8 cellular contexts compared by ENCODE assay signal in genomic region chr11:67482736-67483497, GRCh38. TPM values are rescaled to one million over a fixed set of nuclear protein-coding genes. Genes with fewer than 3 reads are reported as not detected.
DNase-seq lines count a peak whose midpoint lies in the region; ATAC-seq, FAIRE-seq and TF ChIP-seq lines count a peak whose summit lies in the region.

Gene AIP (plus strand): TSS chr11:67483026. CDS start chr11:67483159, 133 bp downstream.

- FAIRE-seq in HepG2 (lab: Jason Lieb, UNC): peak; percentile 98

- DNase-seq in CD1c-positive myeloid dendritic cell (ENCODE audit: extremely low spot score) (peak; percentile 99), NCI-H774 (lab: John Stamatoyannopoulos, UW) (peak; percentile 99), dermis blood vessel endothelial cell (peak; percentile 99), HepG2 (ENCODE audit: low spot score) (peak; percentile 95)
- DNase-seq in activated CD4-positive, alpha-beta T cell treated with anti-CD3 and anti-CD28 coated beads, Interleukin-2, amount 50 U/mL, for 4 hours: peak; percentile 96 to 97
- peak; percentile 98 for DNase-seq in stimulated activated CD4-positive, alpha-beta T cell treated with anti-CD3 and anti-CD28 coated beads, Interleukin-4, amount 100 ng/mL, for 1 hour

- POLR2A ChIA-PET in HepG2 (lab: Yijun Ruan, JAX): interaction anchor here (0.6 to 1.0 kb wide), 13 partner anchors 8 to 323 kb away, joined by 3 to 14 read pairs (median 4); partner anchors contain the start of genes NUDT8, PITPNM1, POLD4 and PPP1CA

- intact Hi-C loops in HepG2 (cut with micrococcal nuclease; ENCODE audit: unreplicated experiment): no loop called here

- in situ Hi-C loops in HepG2 (cut with HindIII; ENCODE audit: extremely low pct_ligation_motif_present, low pct_unique_long_range_greater_than_20kb): no loop called here

- CTCF ChIA-PET in HepG2 (lab: Yijun Ruan, JAX; ENCODE audit: low intra/inter-chr PET ratio, low total read pairs): interaction anchor here (1.1 kb wide), 1 partner anchor 81 kb away, joined by 3 read pairs; the partner anchor contains the start of gene PPP1CA

- TF ChIP-seq CTCF in HepG2 (CRISPR knock-in tag; IDR thresholded peaks at IDR 0.05): peak; percentile 15; the same call in 1 of the 2 replicates

- peak within 1 kb of the TSS; percentile 68 for H3K4me2 ChIP-seq in HepG2 (ENCODE audit: low read depth, low read length)

- no peaks in the 10 kb centered on the region for H3K27me3 ChIP-seq in HepG2 (ENCODE audit: control insufficient read depth in 1 of 2, insufficient read depth in 2 of 2, low read length in 2 of 2)

- H4K20me1 ChIP-seq in HepG2 (ENCODE audit: insufficient read depth, low read length): no peaks in the 10 kb centered on the region

- BruUV-seq in HepG2 (replicated peaks; lab: Mats Ljungman, UMichigan): TSS peak; percentile 84

- peak within 1 kb of the TSS; percentile 72 for H3K9ac ChIP-seq in HepG2 (ENCODE audit: insufficient read depth, low read depth, low read length)

- H3K4me1 ChIP-seq in HepG2 (ENCODE audit: insufficient read depth, low read length): peaks cover 36% of the 10 kb centered on the region

- H3K36me3 ChIP-seq in HepG2 (replicated peaks in 1 of 2; ENCODE audit: control insufficient read depth in 1 of 2, insufficient read depth in 2 of 2, low read length in 2 of 2): peaks cover 2 to 10% of the 10 kb centered on the region in 2 experiments; a peak in 3 of 5 replicates

- ATAC-seq in GM19395 (IDR thresholded peaks at IDR 0.05; ENCODE audit: unreplicated experiment): peak; percentile 72
- peak; percentile 53 for ATAC-seq in HG03565 (IDR thresholded peaks at IDR 0.05; ENCODE audit: unreplicated experiment)
- peak; percentile 97 for ATAC-seq in HepG2

- H2AFZ ChIP-seq in HepG2 (ENCODE audit: low read length): peak within 1 kb of the TSS; percentile 83

- peak; percentile 62 to 68 for TF ChIP-seq POLR2A in HepG2 (IDR thresholded peaks at IDR 0.05; ENCODE audit: insufficient read depth in 1 of 2, low read depth in 2 of 2, low read length in 2 of 2)

- no peak for TF ChIP-seq RAD21 in HepG2 (CRISPR knock-in tag; IDR thresholded peaks at IDR 0.05)

- H3K9me3 ChIP-seq in HepG2 (ENCODE audit: low read length): no peaks in the 10 kb centered on the region

- peak within 1 kb of the TSS; percentile 66 for H3K27ac ChIP-seq in HepG2 (ENCODE audit: extremely low read length, insufficient read depth, low read length)

- WGBS in HepG2 (ENCODE audit: low lambda C conversion rate): 1% methylated on average over 37 of the region's 53 CpGs

- no peaks in the 10 kb centered on the region for H3K79me2 ChIP-seq in HepG2 (ENCODE audit: insufficient read depth, low read length)

- H3K4me3 ChIP-seq in HepG2 (replicated peaks in 1 of 3; ENCODE audit: insufficient read depth in 1 of 3, low read depth in 2 of 3, low read length in 3 of 3): peak within 1 kb of the TSS; percentile 59 to 75 (median 59)

- TF ChIP-seq EP300 in HepG2 (IDR thresholded peaks at IDR 0.05; ENCODE audit: low read depth in 2 of 2, low read length in 2 of 2) (no peak), HepG2 (CRISPR knock-in tag; IDR thresholded peaks at IDR 0.05; ENCODE audit: borderline replicate concordance) (peak; percentile 61; the same call in 1 of the 2 replicates)

TF ChIP-seq in HepG2, 621 proteins besides CTCF, POLR2A, EP300 and RAD21 (continues in another document):
- peak; percentile 86 for TF ChIP-seq ZNF598 (CRISPR knock-in tag; IDR thresholded peaks at IDR 0.05; ENCODE audit: borderline replicate concordance)
- TF ChIP-seq KDM6A (CRISPR knock-in tag; IDR thresholded peaks at IDR 0.05; ENCODE audit: low read depth): no peak
- TF ChIP-seq HOXA9 (CRISPR knock-in tag; IDR thresholded peaks at IDR 0.05; ENCODE audit: borderline replicate concordance): peak; percentile 53; the same call in 1 of the 2 replicates
- 0 out of 2 replicates have a peak, but pooled peaks have one; percentile 61 for TF ChIP-seq TP53 (CRISPR knock-in tag; conservative IDR thresholded peaks at IDR 0.05)
- TF ChIP-seq GATAD2A (CRISPR knock-in tag; IDR thresholded peaks at IDR 0.05): peak; percentile 59; the same call in 1 of the 2 replicates
- peak; percentile 95 for TF ChIP-seq ZNF251 (CRISPR knock-in tag; IDR thresholded peaks at IDR 0.05)
- TF ChIP-seq MIER2 (CRISPR knock-in tag; IDR thresholded peaks at IDR 0.05): peak; percentile 63
- TF ChIP-seq ZBTB14 (CRISPR knock-in tag; IDR thresholded peaks at IDR 0.05): no peak; the same call in 1 of the 2 replicates
- TF ChIP-seq DMTF1 (CRISPR knock-in tag; IDR thresholded peaks at IDR 0.05): peak; percentile 88; the same call in 1 of the 2 replicates
- TF ChIP-seq ZSCAN20 (CRISPR knock-in tag; IDR thresholded peaks at IDR 0.05; ENCODE audit: borderline replicate concordance): 0 out of 2 replicates have a peak, but pooled peaks have one; percentile 49
- no peak for TF ChIP-seq MZF1 (CRISPR knock-in tag; IDR thresholded peaks at IDR 0.05; ENCODE audit: borderline replicate concordance)
- TF ChIP-seq LRRFIP1 (CRISPR knock-in tag; conservative IDR thresholded peaks at IDR 0.05): peak; percentile 80; the same call in 1 of the 2 replicates
- peak; percentile 78 for TF ChIP-seq YEATS4 (CRISPR knock-in tag; IDR thresholded peaks at IDR 0.05; ENCODE audit: borderline replicate concordance)

RNA-seq across cellular contexts. Expression of gene AIP, which starts in this region (rescaled TPM):
- total RNA-seq in dermis blood vessel endothelial cell (81.0 and 124 TPM in 2 replicates), HepG2 (2016; rRNA removed; fragmentation: Illumina TruSeq; extraction: Trizol) (51.8 and 54.7 TPM in 2 replicates)
- 29.3 and 29.9 TPM in 2 replicates for total RNA-seq in HepG2 (2016; cell fraction: cytosol; rRNA removed; fragmentation: Illumina TruSeq; extraction: Trizol; ENCODE audit: low read depth)
- total RNA-seq in HepG2 (2016; cell fraction: insoluble cytoplasmic fraction; rRNA removed; fragmentation: Illumina TruSeq; extraction: Trizol): 49.6 and 51.5 TPM in 2 replicates
- total RNA-seq in HepG2 (2016; cell fraction: membrane; rRNA removed; fragmentation: Illumina TruSeq; extraction: Trizol): 34.6 and 35.9 TPM in 2 replicates
- 23.8 and 25.0 TPM in 2 replicates for total RNA-seq in HepG2 (2016; cell fraction: nucleus; rRNA removed; fragmentation: Illumina TruSeq; extraction: Trizol)
- 110 and 113 TPM in 2 replicates for polyA plus RNA-seq in HepG2 (2011; rRNA removed)
- 108 and 172 TPM in 2 replicates for polyA plus RNA-seq in HepG2 (2011; cell fraction: cytosol; rRNA removed)
- 78.7 and 80.7 TPM in 2 replicates for polyA plus RNA-seq in HepG2 (2011; cell fraction: nucleus; rRNA removed)
- polyA plus RNA-seq in HepG2 (2012): 58.6 and 77.3 TPM in 2 replicates
- polyA plus RNA-seq in HepG2 (2016; cell fraction: cytosol; fragmentation: Illumina TruSeq; extraction: Trizol; ENCODE audit: low read depth): 24.7 and 25.0 TPM in 2 replicates
- 54.4 and 55.2 TPM in 2 replicates for polyA plus RNA-seq in HepG2 (2016; cell fraction: insoluble cytoplasmic fraction; fragmentation: Illumina TruSeq; extraction: Trizol; ENCODE audit: low read depth)
- 28.2 and 32.3 TPM in 2 replicates for polyA plus RNA-seq in HepG2 (2016; cell fraction: membrane; fragmentation: Illumina TruSeq; extraction: Trizol; ENCODE audit: low read depth)
- 38.0 and 39.2 TPM in 2 replicates for polyA plus RNA-seq in HepG2 (2016; cell fraction: nucleus; fragmentation: Illumina TruSeq; extraction: Trizol; ENCODE audit: insufficient read depth, low read depth)
- polyA minus RNA-seq in HepG2 (2011; rRNA and poly(A)+ RNA removed; ENCODE audit: low replicate concordance): 79.5 and 121 TPM in 2 replicates
- polyA minus RNA-seq in HepG2 (2011; cell fraction: cytosol; rRNA and poly(A)+ RNA removed): 35.7 and 42.3 TPM in 2 replicates
- polyA minus RNA-seq in HepG2 (2011; cell fraction: nucleus; rRNA and poly(A)+ RNA removed): 23.3 and 30.8 TPM in 2 replicates

Comparison
In these comparisons a context has a peak if more than half of its experiments do, and no peak if none do; other contexts are left out.
1. Peak in every context shown above with its lines: DNase-seq, ATAC-seq, H3K4me3 ChIP-seq and H3K27ac ChIP-seq.